ENCODE assay signal across 1 cellular context in genomic region chr10:44878704-44879530, GRCh38.
TF ChIP-seq lines count a peak whose summit lies in the region.

No MANE protein-coding gene starts in this region.

TF ChIP-seq in A549, 52 proteins besides CTCF, POLR2A, EP300 and RAD21 (continued from another document):
- no peak for TF ChIP-seq HOXB13 (CRISPR knock-in tag; IDR thresholded peaks at IDR 0.05; ENCODE audit: low read depth)
- TF ChIP-seq ATOH8 (CRISPR knock-in tag; IDR thresholded peaks at IDR 0.05; ENCODE audit: low read depth): no peak
- no peak for TF ChIP-seq GATA3 (IDR thresholded peaks at IDR 0.05; ENCODE audit: borderline replicate concordance)
- TF ChIP-seq HDAC2 (IDR thresholded peaks at IDR 0.05): no peak
- no peak for TF ChIP-seq ELK1 (IDR thresholded peaks at IDR 0.05; ENCODE audit: low read depth, low read length)
TF ChIP-seq in A549: peak in this region for 0.
